10 cellular contexts compared by ENCODE assay signal in genomic region chr5:100905259-100905914, GRCh38. TPM values are rescaled to one million over a fixed set of nuclear protein-coding genes. Genes with fewer than 3 reads are reported as not detected.
DNase-seq lines count a peak whose midpoint lies in the region; ATAC-seq and TF ChIP-seq lines count a peak whose summit lies in the region.
"Had no signal": no experiment of that assay in that cellular context is flagged by ENCODE, and none has a peak within 500 bp of the region (broad histone marks: within the 10 kb centered on the region; RNA-seq: fewer than 3 reads in every experiment).

No MANE protein-coding gene starts in this region.

- no peaks in the 10 kb centered on the region for H3K9me3 Mint-ChIP-seq in activated T-cell treated with anti-CD3 and anti-CD28 coated beads, Interleukin-2, amount 50 U/mL, for 4 hours
- no peaks in the 10 kb centered on the region for H3K9me3 Mint-ChIP-seq in activated naive CD8-positive, alpha-beta T cell (ENCODE audit: low read depth)
- H3K9me3 Mint-ChIP-seq in Calu3 (ENCODE audit: low read depth, unreplicated experiment), result peaks cover 3% of the 10 kb centered on the region

- intact Hi-C loops in spleen (cut with DNase I; ENCODE audit: low total_unique reads), result loop anchor here (10.0 kb wide), 2 partner anchors 61 to 121 kb away; no protein-coding TSS in a partner anchor
- intact Hi-C loops in Calu3 (cut with micrococcal nuclease; ENCODE audit: unreplicated experiment), result loop anchor here (10.0 kb wide), 1 partner anchor 309 kb away; no protein-coding TSS in a partner anchor

- 68 to 77% (median 76%) methylated on average over 6 of the region's 6 CpGs for WGBS in spleen, 5 donors

- no peaks in the 10 kb centered on the region for H3K27me3 ChIP-seq in spleen (replicated peaks in 1 of 7)
- H3K27me3 ChIP-seq: vagina had no signal

- H3K4me1 Mint-ChIP-seq in activated T-cell treated with anti-CD3 and anti-CD28 coated beads, Interleukin-2, amount 50 U/mL, for 4 hours (ENCODE audit: low read depth), result peaks cover 27% of the 10 kb centered on the region
- H3K4me1 Mint-ChIP-seq in activated naive CD8-positive, alpha-beta T cell (ENCODE audit: low read depth), result peaks cover 29% of the 10 kb centered on the region
- H3K4me1 Mint-ChIP-seq in Calu3 (ENCODE audit: low read depth, unreplicated experiment), result peaks cover 21% of the 10 kb centered on the region

- no peak for ATAC-seq in activated T-cell treated with anti-CD3 and anti-CD28 coated beads, Interleukin-2, amount 50 U/mL, for 4 hours
- ATAC-seq in GM21619 (IDR thresholded peaks at IDR 0.05; ENCODE audit: unreplicated experiment) (no peak), GM21576 (IDR thresholded peaks at IDR 0.05; ENCODE audit: unreplicated experiment) (no peak)

- no peaks in the 10 kb centered on the region for H3K27me3 Mint-ChIP-seq in activated T-cell treated with anti-CD3 and anti-CD28 coated beads, Interleukin-2, amount 50 U/mL, for 4 hours (ENCODE audit: low read depth)
- H3K27me3 Mint-ChIP-seq in activated naive CD8-positive, alpha-beta T cell, result no peaks in the 10 kb centered on the region
- H3K27me3 Mint-ChIP-seq in Calu3 (ENCODE audit: unreplicated experiment), result no peaks in the 10 kb centered on the region

- BruUV-seq in Calu3 (replicated peaks; lab: Mats Ljungman, UMichigan), result no TSS peak

- peak overlapping the region; percentile 98 for H3K4me3 Mint-ChIP-seq in activated T-cell treated with anti-CD3 and anti-CD28 coated beads, Interleukin-2, amount 50 U/mL, for 4 hours
- peak overlapping the region; percentile 96 for H3K4me3 Mint-ChIP-seq in activated naive CD8-positive, alpha-beta T cell
- no peak overlapping the region for H3K4me3 Mint-ChIP-seq in Calu3 (ENCODE audit: low read depth, unreplicated experiment)

- CTCF ChIA-PET in Calu3 (lab: Charles Lee), result interaction anchor here (1.3 kb wide), 1 partner anchor 11 kb away, joined by 5 read pairs; no protein-coding TSS in a partner anchor

- TF ChIP-seq POLR2A in NB4 (IDR thresholded peaks at IDR 0.05; ENCODE audit: extremely low read depth, insufficient read length) (no peak), spleen (IDR thresholded peaks at IDR 0.05) (no peak)

- peaks cover 2% of the 10 kb centered on the region for H3K36me3 Mint-ChIP-seq in activated T-cell treated with anti-CD3 and anti-CD28 coated beads, Interleukin-2, amount 50 U/mL, for 4 hours (ENCODE audit: insufficient read depth)
- no peaks in the 10 kb centered on the region for H3K36me3 Mint-ChIP-seq in activated naive CD8-positive, alpha-beta T cell
- H3K36me3 Mint-ChIP-seq in Calu3 (ENCODE audit: insufficient read depth, unreplicated experiment), result no peaks in the 10 kb centered on the region

- no peaks in the 10 kb centered on the region for H3K9me3 ChIP-seq in spleen
- H3K9me3 ChIP-seq: vagina had no signal

- no peaks in the 10 kb centered on the region for H3K36me3 ChIP-seq in spleen
- H3K36me3 ChIP-seq: vagina had no signal

- DNase-seq in activated T-cell treated with anti-CD3 and anti-CD28 coated beads, Interleukin-2, amount 50 U/mL, for 4 hours, result no peak
- DNase-seq in activated T-cell treated with anti-CD3 and anti-CD28 coated beads for 4 hours (no peak), NB4 (ENCODE audit: low read depth) (peak; percentile 62), spleen (no peak), Calu3 (no peak)
- DNase-seq: NCI-H446 treated with DMSO at 0.1 percent for 48 hours had no signal

- H3K27ac ChIP-seq in spleen, result peak overlapping the region in 7 of 8 donors; percentile 88 to 97 (median 95)
- H3K27ac ChIP-seq: vagina had no signal

- H3K4me3 ChIP-seq in NB4 (ENCODE audit: low read depth, low read length) (peak overlapping the region; percentile 100), spleen (peak overlapping the region in 6 of 8 donors; percentile 69 to 88 (median 74))

- peaks cover 0 to 34% (median 17%) of the 10 kb centered on the region in 6 donors for H3K4me1 ChIP-seq in spleen

- no peak for TF ChIP-seq CTCF in NB4 (IDR thresholded peaks at IDR 0.05; ENCODE audit: low read depth, low read length)
- TF ChIP-seq CTCF in spleen (IDR thresholded peaks at IDR 0.05 in 8 of 11, conservative IDR thresholded peaks at IDR 0.05 in 3 of 11), result no peak
- TF ChIP-seq CTCF in Calu3 (IDR thresholded peaks at IDR 0.05; ENCODE audit: unreplicated experiment), result no peak

- H3K27ac Mint-ChIP-seq in activated naive CD8-positive, alpha-beta T cell, result peak overlapping the region; percentile 99
- no peak overlapping the region for H3K27ac Mint-ChIP-seq in Calu3 (ENCODE audit: unreplicated experiment)

RNA-seq across cellular contexts. Expression of gene ST8SIA4, which starts 2.3 kb away (rescaled TPM):
- total RNA-seq in activated T-cell treated with anti-CD3 and anti-CD28 coated beads, Interleukin-2, amount 50 U/mL, for 4 hours, result 10 to 100 TPM; 27.2 to 38.4 (median 36.9) TPM
- total RNA-seq in spleen (10 to 100 TPM; 37.0 to 56.1 (median 48.2) TPM), Calu3 (2022) (not detected in 2 replicates)
- 1 to 10 TPM; 6.5 to 8.3 (median 6.9) TPM for polyA plus RNA-seq in spleen

Comparison
In these comparisons a context has a peak if more than half of its experiments do, and no peak if none do; other contexts are left out.
1. RNA of gene ST8SIA4, which starts 2.3 kb away (total RNA-seq): 37.0 to 56.1 TPM in spleen and 27.2 to 38.4 TPM in activated T-cell treated with anti-CD3 and anti-CD28 coated beads, Interleukin-2, amount 50 U/mL, for 4 hours; not detected in Calu3; every median in the first group is over 10 times any median in the second.